9 cellular contexts compared by ENCODE assay signal in the genomic region with DNA sequence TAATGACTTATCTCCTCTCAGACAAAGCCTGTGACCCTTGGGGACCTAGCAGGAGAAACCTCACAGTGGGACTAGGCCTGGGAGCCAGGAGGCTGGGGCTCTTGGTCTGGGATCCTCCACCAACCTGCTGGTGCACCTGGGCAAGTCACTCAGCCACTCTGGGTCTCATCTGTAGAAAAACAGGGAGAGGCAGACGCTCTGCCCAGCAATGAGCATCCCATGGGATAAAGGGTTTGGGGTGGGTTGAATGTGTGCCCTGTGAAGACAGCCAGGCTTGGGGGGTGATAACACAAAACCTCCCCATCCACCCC.
DNase-seq lines count a peak whose midpoint lies in the region; ATAC-seq and TF ChIP-seq lines count a peak whose summit lies in the region.
"Had no signal": no experiment of that assay in that cellular context is flagged by ENCODE, and none has a peak within 500 bp of the region (broad histone marks: within the 10 kb centered on the region; RNA-seq: fewer than 3 reads in every experiment).

No MANE protein-coding gene starts in this region.

- DNase-seq in activated CD4-positive, alpha-beta memory T cell treated with anti-CD3 and anti-CD28 coated beads, Interleukin-2, amount 10 ng/mL, durations not matched to agents 7 days and 5 days, result no peak
- DNase-seq in activated CD4-positive, alpha-beta memory T cell treated with anti-CD3 and anti-CD28 coated beads for 36 hours, result no peak
- DNase-seq in ascending aorta (ENCODE audit: low spot score in 2 of 2) (no peak), mesenchymal stem cell (no peak), suprapubic skin (ENCODE audit: low spot score in 2 of 2) (no peak), GM19238 (ENCODE audit: insufficient read length, low spot score) (no peak), DMS53 (lab: John Stamatoyannopoulos, UW) (no peak)
- DNase-seq: MM.1S had no signal

- intact Hi-C loops in activated CD4-positive, alpha-beta memory T cell treated with anti-CD3 and anti-CD28 coated beads for 36 hours (cut with micrococcal nuclease), result no loop called here
- intact Hi-C loops in ascending aorta (cut with DNase I), result loop anchor here (5.0 to 10.0 kb wide), 2 partner anchors 117 to 1054 kb away; a partner anchor contains a TSS

- H2AK5ac ChIP-seq in mesenchymal stem cell (ENCODE audit: low read length, severe bottlenecking), result peak overlapping the region; percentile 95

- H3K27ac ChIP-seq in ascending aorta, result peak overlapping the region; percentile 87 to 88
- peak overlapping the region; percentile 97 for H3K27ac ChIP-seq in mesenchymal stem cell (ENCODE audit: low read length, poor library complexity, severe bottlenecking)
- H3K27ac ChIP-seq in suprapubic skin, result peak overlapping the region; percentile 91

- peak overlapping the region; percentile 84 to 97 for H3K18ac ChIP-seq in mesenchymal stem cell (ENCODE audit: low read depth in 1 of 2, low read length in 2 of 2)

- H4K91ac ChIP-seq in mesenchymal stem cell (ENCODE audit: low read length), result peak overlapping the region; percentile 99

- H3K36me3 ChIP-seq in ascending aorta (no peaks in the 10 kb centered on the region), mesenchymal stem cell (ENCODE audit: control insufficient read depth in 1 of 2, insufficient read depth in 2 of 2, low read depth in 1 of 2, low read length in 2 of 2) (peaks cover 28 to 70% of the 10 kb centered on the region in 2 experiments), suprapubic skin (no peaks in the 10 kb centered on the region)

- peaks cover 56% of the 10 kb centered on the region for H3K4me1 Mint-ChIP-seq in activated CD4-positive, alpha-beta memory T cell treated with anti-CD3 and anti-CD28 coated beads, Interleukin-2, amount 10 ng/mL, durations not matched to agents 7 days and 5 days
- peaks cover 33% of the 10 kb centered on the region for H3K4me1 Mint-ChIP-seq in activated CD4-positive, alpha-beta memory T cell treated with anti-CD3 and anti-CD28 coated beads for 36 hours (ENCODE audit: low read depth)

- no peaks in the 10 kb centered on the region for H3K27me3 Mint-ChIP-seq in activated CD4-positive, alpha-beta memory T cell treated with anti-CD3 and anti-CD28 coated beads, Interleukin-2, amount 10 ng/mL, durations not matched to agents 7 days and 5 days
- no peaks in the 10 kb centered on the region for H3K27me3 Mint-ChIP-seq in activated CD4-positive, alpha-beta memory T cell treated with anti-CD3 and anti-CD28 coated beads for 36 hours

- no peak for TF ChIP-seq POLR2A in suprapubic skin (IDR thresholded peaks at IDR 0.05)

- H3K4me2 ChIP-seq in mesenchymal stem cell (ENCODE audit: low read length, poor library complexity, severe bottlenecking), result no peak overlapping the region

- H3K9ac ChIP-seq in mesenchymal stem cell (ENCODE audit: low read length), result peak overlapping the region; percentile 87

- no peak for TF ChIP-seq EP300 in suprapubic skin (IDR thresholded peaks at IDR 0.05)

- peak overlapping the region; percentile 92 to 96 for H3K4ac ChIP-seq in mesenchymal stem cell (ENCODE audit: low read depth in 1 of 2, low read length in 2 of 2)

- TF ChIP-seq CTCF in ascending aorta (IDR thresholded peaks at IDR 0.05) (no peak), suprapubic skin (IDR thresholded peaks at IDR 0.05) (no peak)

- H3K36me3 Mint-ChIP-seq in activated CD4-positive, alpha-beta memory T cell treated with anti-CD3 and anti-CD28 coated beads, Interleukin-2, amount 10 ng/mL, durations not matched to agents 7 days and 5 days (ENCODE audit: low read depth), result no peaks in the 10 kb centered on the region
- no peaks in the 10 kb centered on the region for H3K36me3 Mint-ChIP-seq in activated CD4-positive, alpha-beta memory T cell treated with anti-CD3 and anti-CD28 coated beads for 36 hours

- no peak overlapping the region for H3K4me3 Mint-ChIP-seq in activated CD4-positive, alpha-beta memory T cell treated with anti-CD3 and anti-CD28 coated beads, Interleukin-2, amount 10 ng/mL, durations not matched to agents 7 days and 5 days
- H3K4me3 Mint-ChIP-seq in activated CD4-positive, alpha-beta memory T cell treated with anti-CD3 and anti-CD28 coated beads for 36 hours, result no peak overlapping the region

- peak overlapping the region; percentile 96 for H2BK120ac ChIP-seq in mesenchymal stem cell (ENCODE audit: low read depth, low read length)

- H3K79me1 ChIP-seq in mesenchymal stem cell (replicated peaks; ENCODE audit: low read length, poor library complexity, severe bottlenecking), result peaks cover 29% of the 10 kb centered on the region

- no peak overlapping the region for H2AFZ ChIP-seq in mesenchymal stem cell (ENCODE audit: low read depth, low read length)

- no peak overlapping the region for H2BK15ac ChIP-seq in mesenchymal stem cell (ENCODE audit: low read depth, poor library complexity, severe bottlenecking)

- no peak for ATAC-seq in activated CD4-positive, CD25-positive, alpha-beta regulatory T cell treated with anti-CD3 and anti-CD28 coated beads, Interleukin-2, amount 50 U/mL, for 24 hours

- CTCF ChIA-PET in activated CD4-positive, alpha-beta memory T cell treated with anti-CD3 and anti-CD28 coated beads, Interleukin-2, amount 10 ng/mL, durations not matched to agents 7 days and 5 days (lab: Charles Lee), result interaction anchor here (1.3 kb wide), 1 partner anchor 45 kb away, joined by 7 read pairs; no protein-coding TSS in a partner anchor
- CTCF ChIA-PET in activated CD4-positive, alpha-beta memory T cell treated with anti-CD3 and anti-CD28 coated beads for 36 hours (lab: Charles Lee), result no interaction called here

- H3K27me3 ChIP-seq in ascending aorta, result no peaks in the 10 kb centered on the region
- no peaks in the 10 kb centered on the region for H3K27me3 ChIP-seq in mesenchymal stem cell (ENCODE audit: control insufficient read depth in 1 of 2, insufficient read depth in 1 of 2, low read length in 2 of 2)
- no peaks in the 10 kb centered on the region for H3K27me3 ChIP-seq in suprapubic skin

- peak overlapping the region in 1 of 2 experiments; percentile 92 for H3K14ac ChIP-seq in mesenchymal stem cell (ENCODE audit: low read length in 2 of 2)

- H3K9me3 ChIP-seq in ascending aorta, result no peaks in the 10 kb centered on the region
- H3K9me3 ChIP-seq in mesenchymal stem cell (ENCODE audit: control insufficient read depth, low read length), result no peaks in the 10 kb centered on the region
- H3K9me3 ChIP-seq in suprapubic skin, result no peaks in the 10 kb centered on the region

- peaks cover 52 to 92% of the 10 kb centered on the region in 2 donors for H3K4me1 ChIP-seq in ascending aorta
- H3K4me1 ChIP-seq in mesenchymal stem cell (ENCODE audit: control insufficient read depth, insufficient read depth, low read depth, low read length), result peaks cover 84% of the 10 kb centered on the region
- H3K4me1 ChIP-seq in suprapubic skin, result peaks cover 100% of the 10 kb centered on the region

- H3K23ac ChIP-seq in mesenchymal stem cell (ENCODE audit: low read length in 2 of 2), result no peak overlapping the region

- POLR2A ChIA-PET in activated CD4-positive, alpha-beta memory T cell treated with anti-CD3 and anti-CD28 coated beads, Interleukin-2, amount 10 ng/mL, durations not matched to agents 7 days and 5 days (lab: Charles Lee), result interaction anchor here (1.0 to 3.2 kb wide), 2 partner anchors 12 to 19 kb away, joined by 3 to 30 read pairs; no protein-coding TSS in a partner anchor
- POLR2A ChIA-PET in activated CD4-positive, alpha-beta memory T cell treated with anti-CD3 and anti-CD28 coated beads for 36 hours (lab: Charles Lee), result interaction anchor here (0.7 kb wide), 1 partner anchor 53 kb away, joined by 3 read pairs; no protein-coding TSS in a partner anchor

- WGBS in mesenchymal stem cell, result no CpG with 5 or more reads among the region's 1 CpG
- no CpG with 5 or more reads among the region's 1 CpG for WGBS in suprapubic skin

- peak overlapping the region; percentile 46 to 100 for H2BK12ac ChIP-seq in mesenchymal stem cell (ENCODE audit: low read length in 2 of 2)

- H3K27ac Mint-ChIP-seq in activated CD4-positive, alpha-beta memory T cell treated with anti-CD3 and anti-CD28 coated beads, Interleukin-2, amount 10 ng/mL, durations not matched to agents 7 days and 5 days, result peak overlapping the region; percentile 81
- H3K27ac Mint-ChIP-seq in activated CD4-positive, alpha-beta memory T cell treated with anti-CD3 and anti-CD28 coated beads for 36 hours, result no peak overlapping the region

- peak overlapping the region; percentile 40 for H2BK5ac ChIP-seq in mesenchymal stem cell (ENCODE audit: low read depth, low read length, poor library complexity, severe bottlenecking)

- H3K9me3 Mint-ChIP-seq in activated CD4-positive, alpha-beta memory T cell treated with anti-CD3 and anti-CD28 coated beads, Interleukin-2, amount 10 ng/mL, durations not matched to agents 7 days and 5 days, result no peaks in the 10 kb centered on the region
- H3K9me3 Mint-ChIP-seq in activated CD4-positive, alpha-beta memory T cell treated with anti-CD3 and anti-CD28 coated beads for 36 hours, result no peaks in the 10 kb centered on the region

- H4K8ac ChIP-seq in mesenchymal stem cell (ENCODE audit: low read length), result peak overlapping the region; percentile 3

- H3K4me3 ChIP-seq in ascending aorta (no peak overlapping the region), mesenchymal stem cell (ENCODE audit: insufficient read depth in 1 of 2, low read depth in 1 of 2, low read length in 2 of 2) (no peak overlapping the region), suprapubic skin (no peak overlapping the region)
